Comparison of ENCODE assay signal across 12 cellular contexts in the genomic region with DNA sequence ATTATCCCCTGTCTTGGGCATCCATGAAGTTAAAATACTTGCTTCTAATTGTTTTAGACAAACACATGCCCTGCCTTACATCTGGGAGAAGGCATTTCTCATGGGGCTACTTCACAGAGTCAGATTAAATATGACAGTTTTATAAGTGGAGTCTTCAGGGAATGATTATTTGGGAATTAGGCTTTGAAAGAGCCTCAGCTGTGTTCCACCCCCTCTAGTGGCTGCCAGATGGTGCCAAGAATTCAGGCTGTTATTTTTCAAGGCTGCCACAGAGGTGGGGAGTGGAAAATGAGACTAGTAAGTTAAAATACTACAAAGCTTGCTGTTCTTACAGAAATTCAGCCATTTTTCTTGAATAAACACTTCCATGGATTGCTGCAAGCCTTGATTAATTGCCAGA. TPM values are rescaled to one million over a fixed set of nuclear protein-coding genes. Genes with fewer than 3 reads are reported as not detected.
A peak's percentile ranks its signal among the peaks of the same experiment; 100 is the strongest.
DNase-seq lines count a peak whose midpoint lies in the region; ATAC-seq and TF ChIP-seq lines count a peak whose summit lies in the region.
"Had no signal": no experiment of that assay in that cellular context is flagged by ENCODE, and none has a peak within 500 bp of the region (broad histone marks: within the 10 kb centered on the region; RNA-seq: fewer than 3 reads in every experiment).

No MANE protein-coding gene starts in this region.

- ATAC-seq in PC-3 = no peak
- ATAC-seq: activated T-cell treated with anti-CD3 and anti-CD28 coated beads, Interleukin-2, amount 50 U/mL, for 72 hours had no signal

- DNase-seq in DMS 273 (lab: John Stamatoyannopoulos, UW; ENCODE audit: unreplicated experiment) (peak; percentile 51), DMS 273 treated with DMSO at 0.1 percent for 48 hours (lab: John Stamatoyannopoulos, UW) (no peak), cerebellum (ENCODE audit: low spot score) (peak; percentile 5), renal cortical epithelial cell (ENCODE audit: low read depth) (peak; percentile 13), kidney glomerular epithelial cell (lab: John Stamatoyannopoulos, UW) (no peak), PC-3 (no peak), HAP-1 (ENCODE audit: low spot score in 2 of 2) (no peak)
- DNase-seq: 8988T; activated T-cell treated with anti-CD3 and anti-CD28 coated beads, Interleukin-2, amount 50 U/mL, for 72 hours; DND-41 had no signal

- H3K4me1 ChIP-seq in KMS-11 (ENCODE audit: low read depth, poor library complexity, severe bottlenecking) = no peaks in the 10 kb centered on the region
- H3K4me1 ChIP-seq in PC-3 (ENCODE audit: insufficient read depth, low read length) = no peaks in the 10 kb centered on the region
- H3K4me1 ChIP-seq in HAP-1 = no peaks in the 10 kb centered on the region

- no peak overlapping the region for H3K4me2 ChIP-seq in KMS-11
- H3K4me2 ChIP-seq in PC-3 (ENCODE audit: low read length) = no peak overlapping the region

- no peaks in the 10 kb centered on the region for H3K9me3 ChIP-seq in PC-3 (ENCODE audit: low read length)
- peaks cover 4% of the 10 kb centered on the region; the same call in 1 of the 2 replicates for H3K9me3 ChIP-seq in HAP-1

- H3K4me3 ChIP-seq in KMS-11 (IDR thresholded peaks at IDR 0.05; ENCODE audit: insufficient read depth, low read depth, low read length) = no peak overlapping the region
- H3K4me3 ChIP-seq in PC-3 (ENCODE audit: low read length) = no peak overlapping the region
- H3K4me3 ChIP-seq in HAP-1 = no peak overlapping the region
- H3K4me3 ChIP-seq: thoracic aorta had no signal

- no peak overlapping the region for H3K9ac ChIP-seq in KMS-11
- H3K9ac ChIP-seq in PC-3 (ENCODE audit: low read length) = no peak overlapping the region

- H3K27me3 ChIP-seq in KMS-11 (ENCODE audit: insufficient read depth, low read depth) = no peaks in the 10 kb centered on the region
- H3K27me3 ChIP-seq in PC-3 (ENCODE audit: low read length) = no peaks in the 10 kb centered on the region
- no peaks in the 10 kb centered on the region for H3K27me3 ChIP-seq in HAP-1 (ENCODE audit: low read depth)

- H3K27ac ChIP-seq in KMS-11 (no peak overlapping the region), PC-3 (ENCODE audit: low read length) (no peak overlapping the region)
- H3K27ac ChIP-seq: thoracic aorta had no signal

- BruUV-seq in PC-3 (replicated peaks; lab: Mats Ljungman, UMichigan) = no TSS peak

- H3K79me2 ChIP-seq in KMS-11 (ENCODE audit: insufficient read depth, low read depth) (no peaks in the 10 kb centered on the region), PC-3 (ENCODE audit: low read length) (no peaks in the 10 kb centered on the region)

- CTCF ChIA-PET in PC-3 (lab: Charles Lee) = no interaction called here

- intact Hi-C loops in PC-3 (cut with micrococcal nuclease) = no loop called here

- no peaks in the 10 kb centered on the region for H3K9me2 ChIP-seq in PC-3 (replicated peaks; ENCODE audit: low read length)

- POLR2A ChIA-PET in PC-3 (lab: Charles Lee; ENCODE audit: unreplicated experiment) = no interaction called here

- peak; percentile 60 for TF ChIP-seq CTCF in KMS-11 (conservative IDR thresholded peaks at IDR 0.05; ENCODE audit: low read depth, low read length)
- TF ChIP-seq CTCF in PC-3 (conservative IDR thresholded peaks at IDR 0.05; ENCODE audit: low read depth, low read length) = no peak

- in situ Hi-C loops in HAP-1 (cut with MboI; ENCODE audit: low sequenced_read_pairs) = no loop called here

- H2AFZ ChIP-seq in KMS-11 (ENCODE audit: low read depth) (no peak overlapping the region), PC-3 (ENCODE audit: low read length) (no peak overlapping the region)

- H3F3A ChIP-seq in PC-3 (ENCODE audit: low read length, unreplicated experiment) = no peaks in the 10 kb centered on the region

- H3K36me3 ChIP-seq in KMS-11 (ENCODE audit: insufficient read depth) (no peaks in the 10 kb centered on the region), PC-3 (ENCODE audit: low read depth, low read length) (no peaks in the 10 kb centered on the region), HAP-1 (replicated peaks) (no peaks in the 10 kb centered on the region)
- H3K36me3 ChIP-seq: thoracic aorta had no signal

- no peaks in the 10 kb centered on the region for H4K20me1 ChIP-seq in KMS-11 (ENCODE audit: insufficient read depth)
- H4K20me1 ChIP-seq in PC-3 (ENCODE audit: low read length) = no peaks in the 10 kb centered on the region

RNA-seq across cellular contexts. Expression of a gene that starts 45.8 kb away (rescaled TPM):
- total RNA-seq in cerebellum = 6.9 TPM
- total RNA-seq in renal cortical epithelial cell = 0.05 and 0.17 TPM in 2 replicates
- total RNA-seq in PC-3 (2014; rRNA removed) = 1.6 and 5.2 TPM in 2 replicates

Comparison
In these comparisons a context has a peak if more than half of its experiments do, and no peak if none do; other contexts are left out.
1. DNase-seq: peak in DMS 273 (single experiment), cerebellum (single experiment) and renal cortical epithelial cell (single experiment); none in DMS 273 treated with DMSO at 0.1 percent for 48 hours (single experiment), kidney glomerular epithelial cell (single experiment), PC-3 (single experiment) and HAP-1 (0 of 2).